ENCODE assay signal across 9 cellular contexts in genomic region chr1:112070677-112071076, GRCh38.
"Had no signal": no experiment of that assay in that cellular context is flagged by ENCODE, and none has a peak within 500 bp of the region (broad histone marks: within the 10 kb centered on the region; RNA-seq: fewer than 3 reads in every experiment).

No MANE protein-coding gene starts in this region.

- H3K4me3 ChIP-seq: GM23248, HAP-1 had no signal

- H3K4me1 ChIP-seq: HAP-1 had no signal

- H2AFZ ChIP-seq: GM23248 had no signal

- H3K27ac ChIP-seq: GM23248, HL-60 had no signal

- H3K27ac Mint-ChIP-seq: HFFc6 had no signal

- DNase-seq: GM23248, GOT3, H7, HFFc6, IMR-90, KBM-7 had no signal

- H3K9me3 ChIP-seq: HAP-1 had no signal

- H3K36me3 ChIP-seq: HAP-1 had no signal

- H3K9ac ChIP-seq: GM23248 had no signal

- ATAC-seq: HCT116 had no signal

- H3K4me3 Mint-ChIP-seq: HFFc6 had no signal
